18 cellular contexts compared by ENCODE assay signal in the genomic region with DNA sequence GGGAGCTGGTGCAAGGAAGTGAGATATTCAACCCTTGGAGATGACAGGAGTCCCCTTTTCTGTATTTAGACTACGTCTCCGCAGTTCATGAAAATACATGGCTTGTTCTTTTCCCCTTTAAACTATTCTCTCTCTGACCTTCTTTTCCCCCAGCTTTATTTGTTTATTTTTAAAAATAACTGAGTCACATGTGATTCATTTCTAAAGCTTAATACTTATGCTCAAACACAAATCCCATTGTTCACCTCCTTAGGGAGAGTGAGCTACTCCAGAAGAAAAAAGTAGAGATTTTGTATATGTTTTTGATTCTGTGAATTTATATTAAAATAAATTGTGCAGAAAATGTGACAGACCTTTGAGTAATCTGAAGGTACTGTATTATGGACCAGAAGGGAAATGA. TPM values are rescaled to one million over a fixed set of nuclear protein-coding genes. Genes with fewer than 3 reads are reported as not detected.
A peak's percentile ranks its signal among the peaks of the same experiment; 100 is the strongest.
DNase-seq lines count a peak whose midpoint lies in the region; ATAC-seq and TF ChIP-seq lines count a peak whose summit lies in the region.
"Had no signal": no experiment of that assay in that cellular context is flagged by ENCODE, and none has a peak within 500 bp of the region (broad histone marks: within the 10 kb centered on the region; RNA-seq: fewer than 3 reads in every experiment).

No MANE protein-coding gene starts in this region.

- peak; percentile 42 for DNase-seq in HT1080 (ENCODE audit: low read depth)
- peak; percentile 33 for DNase-seq in adipocyte (ENCODE audit: low read depth)
- DNase-seq in fibroblast of mammary gland (ENCODE audit: low read depth) = peak; percentile 59
- DNase-seq in NCI-H774 (lab: John Stamatoyannopoulos, UW) = no peak
- no peak for DNase-seq in right cardiac atrium
- no peak for DNase-seq in RKO (ENCODE audit: low spot score)
- DNase-seq: activated CD4-positive, alpha-beta T cell treated with anti-CD3 and anti-CD28 coated beads for 36 hours; activated effector memory CD4-positive, alpha-beta T cell treated with Interleukin-2 at 50 U/mL for 16 hours; activated naive CD8-positive, alpha-beta T cell treated with anti-CD3 and anti-CD28 coated beads for 36 hours; activated T-cell treated with anti-CD3 and anti-CD28 coated beads for 4 hours; head of caudate nucleus; kidney; naive thymus-derived CD8-positive, alpha-beta T cell; NCI-H1092; NCI-H1930; NCI-H526 treated with DMSO at 0.1 percent for 48 hours; spleen had no signal

- intact Hi-C loops in right cardiac atrium (cut with DNase I) = no loop called here

- H3K27ac ChIP-seq in right cardiac atrium (ENCODE audit: low read length) = no peak overlapping the region
- H3K27ac ChIP-seq: spleen had no signal

- H3K36me3 ChIP-seq in adipocyte (ENCODE audit: control insufficient read depth, insufficient read depth, low read length, severe bottlenecking) = no peaks in the 10 kb centered on the region
- H3K36me3 ChIP-seq: spleen had no signal

- ATAC-seq in right cardiac atrium = no peak
- ATAC-seq in GM18873 (IDR thresholded peaks at IDR 0.05; ENCODE audit: low FRiP score, unreplicated experiment) = no peak
- ATAC-seq: activated CD4-positive, alpha-beta T cell treated with anti-CD3 and anti-CD28 coated beads for 36 hours; naive thymus-derived CD8-positive, alpha-beta T cell had no signal

- H3K27me3 ChIP-seq in adipocyte (replicated peaks; ENCODE audit: control insufficient read depth, insufficient read depth, low read length) (no peaks in the 10 kb centered on the region), right cardiac atrium (ENCODE audit: control insufficient read depth, insufficient read depth) (no peaks in the 10 kb centered on the region)
- H3K27me3 ChIP-seq: spleen had no signal

- H3K9me3 ChIP-seq in adipocyte (ENCODE audit: control insufficient read depth, low read length) (no peaks in the 10 kb centered on the region), right cardiac atrium (ENCODE audit: control insufficient read depth, low read length) (no peaks in the 10 kb centered on the region)
- H3K9me3 ChIP-seq: spleen had no signal

- TF ChIP-seq CTCF in fibroblast of mammary gland (conservative IDR thresholded peaks at IDR 0.05; ENCODE audit: control insufficient read depth, insufficient read depth, low read depth, low read length) = no peak

- H3K9ac ChIP-seq in adipocyte (ENCODE audit: low read length) = no peak overlapping the region

- H3K4me3 ChIP-seq in adipocyte (ENCODE audit: low read length) = no peak overlapping the region
- H3K4me3 ChIP-seq in fibroblast of mammary gland (ENCODE audit: control insufficient read depth, low read depth, low read length) = no peak overlapping the region
- no peak overlapping the region for H3K4me3 ChIP-seq in right cardiac atrium (ENCODE audit: low read length)
- H3K4me3 ChIP-seq: spleen had no signal

- 85% methylated on average over 2 of the region's 2 CpGs for WGBS in right cardiac atrium

- H3K4me1 ChIP-seq in adipocyte (ENCODE audit: control insufficient read depth, insufficient read depth, low read length) (peaks cover 9% of the 10 kb centered on the region), right cardiac atrium (ENCODE audit: control insufficient read depth, insufficient read depth, low read length) (no peaks in the 10 kb centered on the region)
- H3K4me1 ChIP-seq: spleen had no signal

RNA-seq across cellular contexts. Expression of a gene that starts 35.9 kb away (rescaled TPM):
- total RNA-seq in HT1080 (2014; rRNA removed; shearing (Covaris generic)) = 6.2 and 8.5 TPM in 2 replicates
- 5.4 and 5.8 TPM in 2 replicates for polyA plus RNA-seq in HT1080 (2015; cell fraction: cytosol; rRNA removed)
- polyA plus RNA-seq in HT1080 (2015; cell fraction: nucleus; rRNA removed) = 4.4 and 5.3 TPM in 2 replicates
- total RNA-seq in right cardiac atrium = 10 to 100 TPM; 11.8 to 33.9 (median 27.2) TPM
- polyA plus RNA-seq in right cardiac atrium = 15.4 TPM
- total RNA-seq: naive thymus-derived CD8-positive, alpha-beta T cell had no signal

Comparison
In these comparisons a context has a peak if more than half of its experiments do, and no peak if none do; other contexts are left out.
1. DNase-seq: peak in HT1080 (single experiment), adipocyte (single experiment) and fibroblast of mammary gland (single experiment); none in NCI-H774 (single experiment), right cardiac atrium (0 of 3) and RKO (single experiment).